Comparison of ENCODE assay signal across 15 cellular contexts in the genomic region with DNA sequence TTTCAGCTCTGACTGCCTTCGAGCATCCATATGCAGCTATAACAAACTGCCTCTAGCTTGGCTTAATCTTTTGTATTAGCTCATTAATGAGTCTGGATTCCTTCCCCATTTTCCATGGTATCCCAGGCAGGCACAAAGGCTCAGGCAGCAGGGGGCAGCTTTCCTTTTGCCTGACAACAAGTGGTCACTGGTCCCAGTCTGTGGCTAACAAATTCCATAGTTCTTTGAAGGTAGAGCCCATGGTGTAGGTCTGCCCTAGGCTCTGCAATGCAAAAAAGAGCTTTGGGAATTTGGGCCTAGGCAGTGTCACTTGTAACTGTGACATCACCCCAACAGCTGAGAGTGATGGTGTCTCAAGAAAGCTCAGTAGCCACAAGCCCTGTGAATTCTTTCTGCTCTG.
"Had no signal": no experiment of that assay in that cellular context is flagged by ENCODE, and none has a peak within 500 bp of the region (broad histone marks: within the 10 kb centered on the region; RNA-seq: fewer than 3 reads in every experiment).

No MANE protein-coding gene starts in this region.

- H3K9me3 ChIP-seq: ascending aorta, esophagus muscularis mucosa, lower lobe of right lung, pancreas, thyroid gland had no signal

- H3K4me1 ChIP-seq: lower lobe of right lung, pancreas, thyroid gland had no signal

- H3K36me3 Mint-ChIP-seq: stimulated activated naive B cell treated with anti-CD40 and anti-IgM and Interleukin-4, amounts not matched to agents 10 μg/mL and 1 μg/mL and 100 μg/mL, for 72 hours had no signal

- H3K9me3 Mint-ChIP-seq: activated naive CD4-positive, alpha-beta T cell treated with anti-CD3 and anti-CD28 coated beads for 36 hours; activated T-helper 2 cell treated with anti-CD3 and anti-CD28 coated beads, Interferon-gamma antibody, Interleukin-2, Interleukin-4, amounts not matched to agents 10 μg/mL and 5 μg/mL and 100 μg/mL, durations not matched to agents 14 hours and 24 hours and 36 hours; mesothelial cell of epicardium; stimulated activated naive B cell treated with anti-CD40 and anti-IgM and Interleukin-4, amounts not matched to agents 10 μg/mL and 1 μg/mL and 100 μg/mL, for 72 hours; T-helper 2 cell treated with Interferon-gamma antibody and Interleukin-4, amounts not matched to agents 5 μg/mL and 100 μg/mL, for 36 hours had no signal

- H3K4me3 Mint-ChIP-seq: activated naive CD4-positive, alpha-beta T cell treated with anti-CD3 and anti-CD28 coated beads for 36 hours; mesothelial cell of epicardium; stimulated activated naive B cell treated with anti-CD40 and anti-IgM and Interleukin-4, amounts not matched to agents 10 μg/mL and 1 μg/mL and 100 μg/mL, for 72 hours; T-helper 2 cell treated with Interferon-gamma antibody and Interleukin-4, amounts not matched to agents 5 μg/mL and 100 μg/mL, for 36 hours had no signal

- H3K27ac Mint-ChIP-seq: activated naive CD4-positive, alpha-beta T cell treated with anti-CD3 and anti-CD28 coated beads for 36 hours; activated T-helper 2 cell treated with anti-CD3 and anti-CD28 coated beads, Interferon-gamma antibody, Interleukin-2, Interleukin-4, amounts not matched to agents 10 μg/mL and 5 μg/mL and 100 μg/mL, durations not matched to agents 14 hours and 24 hours and 36 hours; mesothelial cell of epicardium; stimulated activated naive B cell treated with anti-CD40 and anti-IgM and Interleukin-4, amounts not matched to agents 10 μg/mL and 1 μg/mL and 100 μg/mL, for 72 hours; T-helper 2 cell treated with Interferon-gamma antibody and Interleukin-4, amounts not matched to agents 5 μg/mL and 100 μg/mL, for 36 hours had no signal

- H2AFZ ChIP-seq: hepatocyte had no signal

- H3K4me1 Mint-ChIP-seq: stimulated activated naive B cell treated with anti-CD40 and anti-IgM and Interleukin-4, amounts not matched to agents 10 μg/mL and 1 μg/mL and 100 μg/mL, for 72 hours had no signal

- H3K27me3 Mint-ChIP-seq: stimulated activated naive B cell treated with anti-CD40 and anti-IgM and Interleukin-4, amounts not matched to agents 10 μg/mL and 1 μg/mL and 100 μg/mL, for 72 hours had no signal

- H3K4me3 ChIP-seq: ascending aorta, dorsolateral prefrontal cortex, esophagus muscularis mucosa, hepatocyte, lower lobe of right lung, pancreas, thyroid gland had no signal

- ATAC-seq: activated CD4-positive, CD25-positive, alpha-beta regulatory T cell treated with anti-CD3 and anti-CD28 coated beads, Interleukin-2, amount 50 U/mL, for 24 hours; left colon; lower lobe of right lung; pancreas; stimulated activated naive B cell treated with anti-CD40 and anti-IgM and Interleukin-4, amounts not matched to agents 10 μg/mL and 1 μg/mL and 100 μg/mL, for 72 hours had no signal

- H3K36me3 ChIP-seq: ascending aorta, esophagus muscularis mucosa, lower lobe of right lung, pancreas, thyroid gland had no signal

- H3K27me3 ChIP-seq: ascending aorta, esophagus muscularis mucosa, hepatocyte, pancreas, thyroid gland had no signal

- H3K27ac ChIP-seq: ascending aorta, dorsolateral prefrontal cortex, esophagus muscularis mucosa, hepatocyte, lower lobe of right lung, pancreas, thyroid gland had no signal

- H3K4me2 ChIP-seq: hepatocyte had no signal

- H3K79me2 ChIP-seq: hepatocyte had no signal

- DNase-seq: activated naive CD4-positive, alpha-beta T cell treated with anti-CD3 and anti-CD28 coated beads for 36 hours; dorsolateral prefrontal cortex; left colon; lower lobe of right lung; pancreas; stimulated activated CD4-positive, alpha-beta T cell treated with anti-CD3 and anti-CD28 coated beads, Interleukin-2, amount 100 ng/mL, for 48 hours; stimulated activated naive B cell treated with anti-CD40 and anti-IgM and Interleukin-4, amounts not matched to agents 10 μg/mL and 1 μg/mL and 100 μg/mL, for 72 hours; thyroid gland had no signal
